ENCODE assay signal across 8 cellular contexts in genomic region chr19:43596842-43597461, GRCh38. TPM values are rescaled to one million over a fixed set of nuclear protein-coding genes. Genes with fewer than 3 reads are reported as not detected.
A peak's percentile ranks its signal among the peaks of the same experiment; 100 is the strongest.
DNase-seq lines count a peak whose midpoint lies in the region; ATAC-seq and TF ChIP-seq lines count a peak whose summit lies in the region.

No MANE protein-coding gene starts in this region.

- peaks cover 8% of the 10 kb centered on the region for H3K36me3 Mint-ChIP-seq in activated naive CD4-positive, alpha-beta T cell treated with anti-CD3 and anti-CD28 coated beads, Interleukin-2, amount 50 U/mL, for 24 hours

- H3K27me3 ChIP-seq in liver (ENCODE audit: control insufficient read depth in 4 of 4, insufficient read depth in 4 of 4, low read length in 3 of 4) (no peaks in the 10 kb centered on the region), upper lobe of left lung (no peaks in the 10 kb centered on the region)

- TF ChIP-seq CTCF in liver (IDR thresholded peaks at IDR 0.05; ENCODE audit: low read depth, low read length, missing input control) (no peak), upper lobe of left lung (IDR thresholded peaks at IDR 0.05) (no peak)

- no peaks in the 10 kb centered on the region for H3K27me3 Mint-ChIP-seq in activated naive CD4-positive, alpha-beta T cell treated with anti-CD3 and anti-CD28 coated beads, Interleukin-2, amount 50 U/mL, for 24 hours

- peak overlapping the region; percentile 99 for H3K27ac Mint-ChIP-seq in activated naive CD4-positive, alpha-beta T cell treated with anti-CD3 and anti-CD28 coated beads, Interleukin-2, amount 50 U/mL, for 24 hours

- no peak for TF ChIP-seq RAD21 in liver (IDR thresholded peaks at IDR 0.05)

- H3K27ac ChIP-seq in angular gyrus (ENCODE audit: low read depth, low read length) (peak overlapping the region; percentile 99), liver (ENCODE audit: low read depth in 1 of 2, low read length in 2 of 2) (peak overlapping the region; percentile 89 to 97), upper lobe of left lung (peak overlapping the region; percentile 93 to 98 (median 96))

- H3K4me3 ChIP-seq in liver (ENCODE audit: low read depth in 1 of 3, low read length in 3 of 3), result peak overlapping the region; percentile 66 to 90 (median 78)
- H3K4me3 ChIP-seq in upper lobe of left lung, result peak overlapping the region; percentile 42 to 75 (median 60)

- DNase-seq in activated naive CD4-positive, alpha-beta T cell (lab: John Stamatoyannopoulos, UW), result no peak
- DNase-seq in upper lobe of left lung (no peak), NCI-H345 (lab: John Stamatoyannopoulos, UW) (no peak), KBM-7 (no peak)

- no peaks in the 10 kb centered on the region for H3K9me3 Mint-ChIP-seq in activated naive CD4-positive, alpha-beta T cell treated with anti-CD3 and anti-CD28 coated beads, Interleukin-2, amount 50 U/mL, for 24 hours

- H3K4me3 Mint-ChIP-seq in activated naive CD4-positive, alpha-beta T cell treated with anti-CD3 and anti-CD28 coated beads, Interleukin-2, amount 50 U/mL, for 24 hours, result peak overlapping the region; percentile 99

- no peaks in the 10 kb centered on the region for H3K9me3 ChIP-seq in liver (ENCODE audit: control insufficient read depth in 4 of 4, low read length in 3 of 4)
- no peaks in the 10 kb centered on the region for H3K9me3 ChIP-seq in upper lobe of left lung

- peak overlapping the region; percentile 73 to 93 for H3K9ac ChIP-seq in liver (ENCODE audit: low read depth in 1 of 2, low read length in 2 of 2)

- no peak for TF ChIP-seq EP300 in upper lobe of left lung (IDR thresholded peaks at IDR 0.05)

- no peak for TF ChIP-seq POLR2A in upper lobe of left lung (IDR thresholded peaks at IDR 0.05)

- no peak for ATAC-seq in upper lobe of left lung (ENCODE audit: low FRiP score in 2 of 2)
- ATAC-seq in HG03521 (IDR thresholded peaks at IDR 0.05; ENCODE audit: unreplicated experiment), result no peak

- peaks cover 36% of the 10 kb centered on the region for H3K4me1 Mint-ChIP-seq in activated naive CD4-positive, alpha-beta T cell treated with anti-CD3 and anti-CD28 coated beads, Interleukin-2, amount 50 U/mL, for 24 hours

- H3K36me3 ChIP-seq in liver (ENCODE audit: control insufficient read depth in 4 of 4, insufficient read depth in 3 of 4, low read depth in 1 of 4, low read length in 3 of 4) (peaks cover 8 to 21% (median 19%) of the 10 kb centered on the region in 4 donors), upper lobe of left lung (peaks cover 17 to 51% (median 30%) of the 10 kb centered on the region in 4 donors)

- in situ Hi-C loops in KBM-7 (cut with MboI; ENCODE audit: low pct_unique_long_range_greater_than_20kb, low sequenced_read_pairs), result no loop called here

- 29% methylated on average over 7 of the region's 7 CpGs for WGBS in liver
- 10 to 30% methylated on average over 2 to 7 of the region's 7 CpGs for WGBS in upper lobe of left lung, 2 donors

- H3K4me1 ChIP-seq in liver (ENCODE audit: control insufficient read depth in 4 of 4, insufficient read depth in 4 of 4, low read length in 3 of 4) (peaks cover 6 to 40% (median 33%) of the 10 kb centered on the region in 4 donors), upper lobe of left lung (peaks cover 28 to 48% (median 36%) of the 10 kb centered on the region in 4 donors)

TF ChIP-seq in liver, 16 proteins besides CTCF, POLR2A, EP300 and RAD21:
- TF ChIP-seq, protein P1, sequence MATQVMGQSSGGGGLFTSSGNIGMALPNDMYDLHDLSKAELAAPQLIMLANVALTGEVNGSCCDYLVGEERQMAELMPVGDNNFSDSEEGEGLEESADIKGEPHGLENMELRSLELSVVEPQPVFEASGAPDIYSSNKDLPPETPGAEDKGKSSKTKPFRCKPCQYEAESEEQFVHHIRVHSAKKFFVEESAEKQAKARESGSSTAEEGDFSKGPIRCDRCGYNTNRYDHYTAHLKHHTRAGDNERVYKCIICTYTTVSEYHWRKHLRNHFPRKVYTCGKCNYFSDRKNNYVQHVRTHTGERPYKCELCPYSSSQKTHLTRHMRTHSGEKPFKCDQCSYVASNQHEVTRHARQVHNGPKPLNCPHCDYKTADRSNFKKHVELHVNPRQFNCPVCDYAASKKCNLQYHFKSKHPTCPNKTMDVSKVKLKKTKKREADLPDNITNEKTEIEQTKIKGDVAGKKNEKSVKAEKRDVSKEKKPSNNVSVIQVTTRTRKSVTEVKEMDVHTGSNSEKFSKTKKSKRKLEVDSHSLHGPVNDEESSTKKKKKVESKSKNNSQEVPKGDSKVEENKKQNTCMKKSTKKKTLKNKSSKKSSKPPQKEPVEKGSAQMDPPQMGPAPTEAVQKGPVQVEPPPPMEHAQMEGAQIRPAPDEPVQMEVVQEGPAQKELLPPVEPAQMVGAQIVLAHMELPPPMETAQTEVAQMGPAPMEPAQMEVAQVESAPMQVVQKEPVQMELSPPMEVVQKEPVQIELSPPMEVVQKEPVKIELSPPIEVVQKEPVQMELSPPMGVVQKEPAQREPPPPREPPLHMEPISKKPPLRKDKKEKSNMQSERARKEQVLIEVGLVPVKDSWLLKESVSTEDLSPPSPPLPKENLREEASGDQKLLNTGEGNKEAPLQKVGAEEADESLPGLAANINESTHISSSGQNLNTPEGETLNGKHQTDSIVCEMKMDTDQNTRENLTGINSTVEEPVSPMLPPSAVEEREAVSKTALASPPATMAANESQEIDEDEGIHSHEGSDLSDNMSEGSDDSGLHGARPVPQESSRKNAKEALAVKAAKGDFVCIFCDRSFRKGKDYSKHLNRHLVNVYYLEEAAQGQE (IDR thresholded peaks at IDR 0.05), result no peak

RNA-seq across cellular contexts. Expression of gene ZNF576, which starts 0.6 kb away (rescaled TPM):
- 1 to 10 TPM; 6.9 to 7.1 TPM for total RNA-seq in liver
- polyA plus RNA-seq in liver, result 10 to 100 TPM; 14.7 to 14.9 TPM
- 10 to 100 TPM in 3 of 6 donors, 1 to 10 TPM in 3; 3.1 to 15.6 (median 7.8) TPM for total RNA-seq in upper lobe of left lung

RNA-seq across cellular contexts. Expression of gene IRGQ, which starts 1.0 kb away (rescaled TPM):
- 10 to 100 TPM in 1 of 2 donors, 1 to 10 TPM in 1; 6.4 to 15.5 TPM for total RNA-seq in liver
- 1 to 10 TPM; 2.8 to 4.0 TPM for polyA plus RNA-seq in liver
- total RNA-seq in upper lobe of left lung, result 10 to 100 TPM; 17.2 to 25.1 (median 23.2) TPM

RNA-seq across cellular contexts. Expression of gene SRRM5, which starts 14.9 kb away (rescaled TPM):
- total RNA-seq in liver (under 1 TPM; 0.08 to 0.09 TPM), upper lobe of left lung (1 to 10 TPM in 2 of 6 donors, under 1 TPM in 3, not detected in 1; 0.17 to 2.1 (median 0.30) TPM)
- under 1 TPM; 0.07 to 0.09 TPM for polyA plus RNA-seq in liver

RNA-seq across cellular contexts. Expression of gene PINLYP, which starts 21.4 kb away (rescaled TPM):
- total RNA-seq in liver (1 to 10 TPM in 1 of 2 donors, under 1 TPM in 1; 0.42 to 4.3 TPM), upper lobe of left lung (1 to 10 TPM; 1.8 to 9.4 (median 4.1) TPM)
- polyA plus RNA-seq in liver, result under 1 TPM; 0.50 to 0.64 TPM

RNA-seq across cellular contexts. Expression of gene XRCC1, which starts 21.6 kb away (rescaled TPM):
- 1 to 10 TPM; 3.6 to 9.8 TPM for total RNA-seq in liver
- 1 to 10 TPM; 4.5 to 5.2 TPM for polyA plus RNA-seq in liver
- 10 to 100 TPM; 24.2 to 30.1 (median 26.4) TPM for total RNA-seq in upper lobe of left lung
